ENCODE assay signal across 1 cellular context in genomic region chr15:79130535-79131130, GRCh38.
TF ChIP-seq lines count a peak whose summit lies in the region.

No MANE protein-coding gene starts in this region.

TF ChIP-seq in HepG2, 621 proteins besides CTCF, POLR2A, EP300 and RAD21:
- TF ChIP-seq, protein P1, sequence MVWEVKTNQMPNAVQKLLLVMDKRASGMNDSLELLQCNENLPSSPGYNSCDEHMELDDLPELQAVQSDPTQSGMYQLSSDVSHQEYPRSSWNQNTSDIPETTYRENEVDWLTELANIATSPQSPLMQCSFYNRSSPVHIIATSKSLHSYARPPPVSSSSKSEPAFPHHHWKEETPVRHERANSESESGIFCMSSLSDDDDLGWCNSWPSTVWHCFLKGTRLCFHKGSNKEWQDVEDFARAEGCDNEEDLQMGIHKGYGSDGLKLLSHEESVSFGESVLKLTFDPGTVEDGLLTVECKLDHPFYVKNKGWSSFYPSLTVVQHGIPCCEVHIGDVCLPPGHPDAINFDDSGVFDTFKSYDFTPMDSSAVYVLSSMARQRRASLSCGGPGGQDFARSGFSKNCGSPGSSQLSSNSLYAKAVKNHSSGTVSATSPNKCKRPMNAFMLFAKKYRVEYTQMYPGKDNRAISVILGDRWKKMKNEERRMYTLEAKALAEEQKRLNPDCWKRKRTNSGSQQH (CRISPR knock-in tag; IDR thresholded peaks at IDR 0.05; ENCODE audit: low read depth), result no peak
- TF ChIP-seq ZNF496 (CRISPR knock-in tag; IDR thresholded peaks at IDR 0.05; ENCODE audit: insufficient replicate concordance), result no peak
- TF ChIP-seq STAG1 (CRISPR knock-in tag; IDR thresholded peaks at IDR 0.05), result 0 out of 2 replicates have a peak, but pooled peaks have one; percentile 7
- TF ChIP-seq ZNF7 (CRISPR knock-in tag; IDR thresholded peaks at IDR 0.05), result no peak
- TF ChIP-seq DBP (CRISPR knock-in tag; IDR thresholded peaks at IDR 0.05; ENCODE audit: not compliant biosample characterization), result no peak
